1 cellular context compared by ENCODE assay signal in the genomic region with DNA sequence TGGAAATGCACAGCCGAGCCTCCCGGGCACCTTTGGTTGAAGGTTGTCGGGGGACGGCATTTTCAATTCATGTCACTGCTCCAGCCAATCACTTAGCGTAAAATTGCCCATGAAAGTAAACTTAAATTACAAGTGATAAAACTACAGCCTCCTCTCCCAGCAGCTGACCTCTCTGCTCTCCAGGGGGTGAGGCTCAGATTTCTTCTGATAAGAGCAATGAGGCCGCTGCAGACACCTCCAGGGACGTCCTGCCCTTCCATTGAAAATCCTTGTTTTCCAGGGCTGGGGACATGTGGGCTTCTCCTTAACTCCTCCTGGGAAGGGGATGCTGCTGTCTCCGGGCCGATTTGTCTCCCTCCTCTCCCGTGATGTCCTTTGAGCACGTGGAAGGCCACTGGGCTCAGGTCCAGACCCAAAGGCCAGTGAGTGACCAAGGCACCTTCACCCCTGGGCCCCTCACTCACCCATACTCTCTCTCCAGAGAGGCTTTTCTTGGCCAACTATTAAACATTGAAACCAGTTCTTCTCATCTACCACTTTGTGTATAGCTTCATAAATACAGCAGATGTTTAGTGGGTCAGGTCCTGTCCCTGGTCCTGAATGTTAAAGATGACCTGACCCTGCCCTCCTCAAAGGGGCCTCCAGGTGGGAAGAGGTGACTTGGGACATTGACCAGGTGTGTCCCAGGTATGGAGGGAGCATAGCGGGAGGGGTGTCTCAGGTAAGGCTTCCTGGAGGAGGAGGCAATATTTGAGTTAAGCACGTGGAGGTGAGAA.
TF ChIP-seq lines count a peak whose summit lies in the region.

No MANE protein-coding gene starts in this region.

TF ChIP-seq in HepG2, 621 proteins besides CTCF, POLR2A, EP300 and RAD21:
- TF ChIP-seq KLF12 (CRISPR knock-in tag; IDR thresholded peaks at IDR 0.05; ENCODE audit: borderline replicate concordance), result no peak
- TF ChIP-seq ZNF7 (CRISPR knock-in tag; IDR thresholded peaks at IDR 0.05), result no peak
- TF ChIP-seq TOPORS (CRISPR knock-in tag; IDR thresholded peaks at IDR 0.05), result no peak
- no peak for TF ChIP-seq SAFB2 (CRISPR knock-in tag; IDR thresholded peaks at IDR 0.05; ENCODE audit: borderline replicate concordance, low read depth)
- no peak for TF ChIP-seq KAT7 (CRISPR knock-in tag; IDR thresholded peaks at IDR 0.05; ENCODE audit: borderline replicate concordance)
- TF ChIP-seq TBX3 (IDR thresholded peaks at IDR 0.05; ENCODE audit: borderline replicate concordance), result no peak
- no peak for TF ChIP-seq SRF (IDR thresholded peaks at IDR 0.05; ENCODE audit: low read depth, low read length)
- TF ChIP-seq, protein P1, sequence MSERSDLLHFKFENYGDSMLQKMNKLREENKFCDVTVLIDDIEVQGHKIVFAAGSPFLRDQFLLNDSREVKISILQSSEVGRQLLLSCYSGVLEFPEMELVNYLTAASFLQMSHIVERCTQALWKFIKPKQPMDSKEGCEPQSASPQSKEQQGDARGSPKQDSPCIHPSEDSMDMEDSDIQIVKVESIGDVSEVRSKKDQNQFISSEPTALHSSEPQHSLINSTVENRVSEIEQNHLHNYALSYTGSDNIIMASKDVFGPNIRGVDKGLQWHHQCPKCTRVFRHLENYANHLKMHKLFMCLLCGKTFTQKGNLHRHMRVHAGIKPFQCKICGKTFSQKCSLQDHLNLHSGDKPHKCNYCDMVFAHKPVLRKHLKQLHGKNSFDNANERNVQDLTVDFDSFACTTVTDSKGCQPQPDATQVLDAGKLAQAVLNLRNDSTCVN (CRISPR knock-in tag; IDR thresholded peaks at IDR 0.05; ENCODE audit: borderline replicate concordance), result no peak
- TF ChIP-seq ZSCAN31 (CRISPR knock-in tag; IDR thresholded peaks at IDR 0.05; ENCODE audit: low read depth), result no peak
- TF ChIP-seq, protein P2, sequence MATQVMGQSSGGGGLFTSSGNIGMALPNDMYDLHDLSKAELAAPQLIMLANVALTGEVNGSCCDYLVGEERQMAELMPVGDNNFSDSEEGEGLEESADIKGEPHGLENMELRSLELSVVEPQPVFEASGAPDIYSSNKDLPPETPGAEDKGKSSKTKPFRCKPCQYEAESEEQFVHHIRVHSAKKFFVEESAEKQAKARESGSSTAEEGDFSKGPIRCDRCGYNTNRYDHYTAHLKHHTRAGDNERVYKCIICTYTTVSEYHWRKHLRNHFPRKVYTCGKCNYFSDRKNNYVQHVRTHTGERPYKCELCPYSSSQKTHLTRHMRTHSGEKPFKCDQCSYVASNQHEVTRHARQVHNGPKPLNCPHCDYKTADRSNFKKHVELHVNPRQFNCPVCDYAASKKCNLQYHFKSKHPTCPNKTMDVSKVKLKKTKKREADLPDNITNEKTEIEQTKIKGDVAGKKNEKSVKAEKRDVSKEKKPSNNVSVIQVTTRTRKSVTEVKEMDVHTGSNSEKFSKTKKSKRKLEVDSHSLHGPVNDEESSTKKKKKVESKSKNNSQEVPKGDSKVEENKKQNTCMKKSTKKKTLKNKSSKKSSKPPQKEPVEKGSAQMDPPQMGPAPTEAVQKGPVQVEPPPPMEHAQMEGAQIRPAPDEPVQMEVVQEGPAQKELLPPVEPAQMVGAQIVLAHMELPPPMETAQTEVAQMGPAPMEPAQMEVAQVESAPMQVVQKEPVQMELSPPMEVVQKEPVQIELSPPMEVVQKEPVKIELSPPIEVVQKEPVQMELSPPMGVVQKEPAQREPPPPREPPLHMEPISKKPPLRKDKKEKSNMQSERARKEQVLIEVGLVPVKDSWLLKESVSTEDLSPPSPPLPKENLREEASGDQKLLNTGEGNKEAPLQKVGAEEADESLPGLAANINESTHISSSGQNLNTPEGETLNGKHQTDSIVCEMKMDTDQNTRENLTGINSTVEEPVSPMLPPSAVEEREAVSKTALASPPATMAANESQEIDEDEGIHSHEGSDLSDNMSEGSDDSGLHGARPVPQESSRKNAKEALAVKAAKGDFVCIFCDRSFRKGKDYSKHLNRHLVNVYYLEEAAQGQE (IDR thresholded peaks at IDR 0.05; ENCODE audit: borderline replicate concordance in 1 of 2, low read depth in 1 of 2, low read length in 2 of 2), result peak; percentile 17 to 87
- TF ChIP-seq TCF7 (IDR thresholded peaks at IDR 0.05; ENCODE audit: low read depth), result no peak
- TF ChIP-seq RELA (CRISPR knock-in tag; IDR thresholded peaks at IDR 0.05), result no peak
- TF ChIP-seq, protein P3, sequence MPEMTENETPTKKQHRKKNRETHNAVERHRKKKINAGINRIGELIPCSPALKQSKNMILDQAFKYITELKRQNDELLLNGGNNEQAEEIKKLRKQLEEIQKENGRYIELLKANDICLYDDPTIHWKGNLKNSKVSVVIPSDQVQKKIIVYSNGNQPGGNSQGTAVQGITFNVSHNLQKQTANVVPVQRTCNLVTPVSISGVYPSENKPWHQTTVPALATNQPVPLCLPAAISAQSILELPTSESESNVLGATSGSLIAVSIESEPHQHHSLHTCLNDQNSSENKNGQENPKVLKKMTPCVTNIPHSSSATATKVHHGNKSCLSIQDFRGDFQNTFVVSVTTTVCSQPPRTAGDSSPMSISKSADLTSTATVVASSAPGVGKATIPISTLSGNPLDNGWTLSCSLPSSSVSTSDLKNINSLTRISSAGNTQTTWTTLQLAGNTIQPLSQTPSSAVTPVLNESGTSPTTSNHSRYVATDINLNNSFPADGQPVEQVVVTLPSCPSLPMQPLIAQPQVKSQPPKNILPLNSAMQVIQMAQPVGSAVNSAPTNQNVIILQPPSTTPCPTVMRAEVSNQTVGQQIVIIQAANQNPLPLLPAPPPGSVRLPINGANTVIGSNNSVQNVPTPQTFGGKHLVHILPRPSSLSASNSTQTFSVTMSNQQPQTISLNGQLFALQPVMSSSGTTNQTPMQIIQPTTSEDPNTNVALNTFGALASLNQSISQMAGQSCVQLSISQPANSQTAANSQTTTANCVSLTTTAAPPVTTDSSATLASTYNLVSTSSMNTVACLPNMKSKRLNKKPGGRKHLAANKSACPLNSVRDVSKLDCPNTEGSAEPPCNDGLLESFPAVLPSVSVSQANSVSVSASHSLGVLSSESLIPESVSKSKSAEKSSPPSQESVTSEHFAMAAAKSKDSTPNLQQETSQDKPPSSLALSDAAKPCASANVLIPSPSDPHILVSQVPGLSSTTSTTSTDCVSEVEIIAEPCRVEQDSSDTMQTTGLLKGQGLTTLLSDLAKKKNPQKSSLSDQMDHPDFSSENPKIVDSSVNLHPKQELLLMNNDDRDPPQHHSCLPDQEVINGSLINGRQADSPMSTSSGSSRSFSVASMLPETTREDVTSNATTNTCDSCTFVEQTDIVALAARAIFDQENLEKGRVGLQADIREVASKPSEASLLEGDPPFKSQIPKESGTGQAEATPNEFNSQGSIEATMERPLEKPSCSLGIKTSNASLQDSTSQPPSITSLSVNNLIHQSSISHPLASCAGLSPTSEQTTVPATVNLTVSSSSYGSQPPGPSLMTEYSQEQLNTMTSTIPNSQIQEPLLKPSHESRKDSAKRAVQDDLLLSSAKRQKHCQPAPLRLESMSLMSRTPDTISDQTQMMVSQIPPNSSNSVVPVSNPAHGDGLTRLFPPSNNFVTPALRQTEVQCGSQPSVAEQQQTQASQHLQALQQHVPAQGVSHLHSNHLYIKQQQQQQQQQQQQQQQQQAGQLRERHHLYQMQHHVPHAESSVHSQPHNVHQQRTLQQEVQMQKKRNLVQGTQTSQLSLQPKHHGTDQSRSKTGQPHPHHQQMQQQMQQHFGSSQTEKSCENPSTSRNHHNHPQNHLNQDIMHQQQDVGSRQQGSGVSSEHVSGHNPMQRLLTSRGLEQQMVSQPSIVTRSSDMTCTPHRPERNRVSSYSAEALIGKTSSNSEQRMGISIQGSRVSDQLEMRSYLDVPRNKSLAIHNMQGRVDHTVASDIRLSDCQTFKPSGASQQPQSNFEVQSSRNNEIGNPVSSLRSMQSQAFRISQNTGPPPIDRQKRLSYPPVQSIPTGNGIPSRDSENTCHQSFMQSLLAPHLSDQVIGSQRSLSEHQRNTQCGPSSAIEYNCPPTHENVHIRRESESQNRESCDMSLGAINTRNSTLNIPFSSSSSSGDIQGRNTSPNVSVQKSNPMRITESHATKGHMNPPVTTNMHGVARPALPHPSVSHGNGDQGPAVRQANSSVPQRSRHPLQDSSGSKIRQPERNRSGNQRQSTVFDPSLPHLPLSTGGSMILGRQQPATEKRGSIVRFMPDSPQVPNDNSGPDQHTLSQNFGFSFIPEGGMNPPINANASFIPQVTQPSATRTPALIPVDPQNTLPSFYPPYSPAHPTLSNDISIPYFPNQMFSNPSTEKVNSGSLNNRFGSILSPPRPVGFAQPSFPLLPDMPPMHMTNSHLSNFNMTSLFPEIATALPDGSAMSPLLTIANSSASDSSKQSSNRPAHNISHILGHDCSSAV (CRISPR knock-in tag; IDR thresholded peaks at IDR 0.05; ENCODE audit: borderline replicate concordance), result no peak
- TF ChIP-seq ZNF224 (CRISPR knock-in tag; IDR thresholded peaks at IDR 0.05), result no peak
- TF ChIP-seq MIER2 (CRISPR knock-in tag; IDR thresholded peaks at IDR 0.05), result 0 out of 2 replicates have a peak, but pooled peaks have one; percentile 72
- no peak for TF ChIP-seq MXI1 (IDR thresholded peaks at IDR 0.05; ENCODE audit: borderline replicate concordance, low read depth, low read length)
- TF ChIP-seq CREM (IDR thresholded peaks at IDR 0.05), result no peak
- TF ChIP-seq CREM (CRISPR knock-in tag; IDR thresholded peaks at IDR 0.05), result no peak
TF ChIP-seq in HepG2: peak in this region for 2.
